ENCODE assay signal across 20 cellular contexts in the genomic region with DNA sequence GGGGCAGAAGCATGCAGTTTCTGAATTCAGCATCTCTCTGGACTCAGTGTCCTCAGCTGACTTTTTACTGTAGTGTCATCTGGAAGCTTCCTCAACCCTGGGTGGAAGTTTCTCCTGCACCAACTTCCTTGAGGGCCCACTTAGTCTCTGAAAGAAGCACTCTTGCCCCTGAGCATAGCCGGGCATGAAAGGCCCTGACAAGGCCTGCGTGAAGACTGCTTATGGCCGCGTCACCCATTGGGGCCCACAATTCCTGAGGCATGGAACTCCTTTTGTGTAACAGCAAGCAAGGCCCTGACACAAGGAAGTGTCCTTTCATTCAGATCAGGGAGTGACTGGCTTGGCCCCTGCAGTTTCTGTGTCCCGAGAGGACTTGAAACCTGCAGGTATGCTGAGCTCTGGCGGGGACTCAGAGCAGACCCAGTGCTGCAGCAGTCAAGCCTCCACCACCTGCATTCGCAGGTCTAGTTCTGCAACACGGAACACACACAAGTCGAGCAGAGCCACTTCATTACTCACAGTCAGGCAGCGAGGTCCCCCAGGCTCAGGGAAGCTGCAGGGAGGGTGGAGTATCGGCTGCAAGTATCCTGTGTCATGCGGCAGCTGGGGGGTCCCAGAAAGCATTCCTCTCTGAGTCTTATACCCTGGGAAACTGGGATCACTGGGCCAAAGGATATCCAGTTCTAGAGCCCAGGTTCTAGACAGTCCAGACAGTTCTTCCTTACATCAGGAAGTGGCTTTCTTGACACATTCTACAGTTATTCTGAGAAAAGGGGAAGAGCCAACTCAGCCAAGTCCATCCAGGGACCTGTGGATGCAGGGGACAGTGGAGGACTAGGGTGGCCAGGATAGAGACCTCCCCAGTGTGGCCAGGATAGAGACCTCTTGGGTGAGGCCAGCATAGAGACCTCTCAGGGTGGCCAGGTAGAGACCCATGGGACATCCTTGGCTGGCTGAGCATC. TPM values are rescaled to one million over a fixed set of nuclear protein-coding genes. Genes with fewer than 3 reads are reported as not detected.
DNase-seq lines count a peak whose midpoint lies in the region; ATAC-seq and TF ChIP-seq lines count a peak whose summit lies in the region.
"Had no signal": no experiment of that assay in that cellular context is flagged by ENCODE, and none has a peak within 500 bp of the region (broad histone marks: within the 10 kb centered on the region; RNA-seq: fewer than 3 reads in every experiment).

No MANE protein-coding gene starts in this region.

- peaks cover 10% of the 10 kb centered on the region for H3K36me3 Mint-ChIP-seq in osteocyte (ENCODE audit: unreplicated experiment)
- H3K36me3 Mint-ChIP-seq: CD8-positive, alpha-beta T cell; immature natural killer cell had no signal

- 82% methylated on average over 12 of the region's 12 CpGs for WGBS in smooth muscle cell (ENCODE audit: low lambda C conversion rate)

- H3K4me1 ChIP-seq in smooth muscle cell (ENCODE audit: low read depth), result no peaks in the 10 kb centered on the region
- H3K4me1 ChIP-seq: tibial artery had no signal

- no peak overlapping the region for H3K4me3 ChIP-seq in smooth muscle cell
- H3K4me3 ChIP-seq: tibial artery had no signal

- H3K4me2 ChIP-seq in smooth muscle cell, result no peak overlapping the region

- H4K20me1 ChIP-seq in smooth muscle cell (ENCODE audit: low read depth), result no peaks in the 10 kb centered on the region

- no peak overlapping the region for H2AFZ ChIP-seq in smooth muscle cell (ENCODE audit: low read depth)

- H3K9me3 ChIP-seq in smooth muscle cell (replicated peaks; ENCODE audit: low read depth), result no peaks in the 10 kb centered on the region
- H3K9me3 ChIP-seq: tibial artery had no signal

- H3K9me3 Mint-ChIP-seq in osteocyte (ENCODE audit: unreplicated experiment), result no peaks in the 10 kb centered on the region
- H3K9me3 Mint-ChIP-seq: CD8-positive, alpha-beta T cell; immature natural killer cell had no signal

- H3F3A ChIP-seq in smooth muscle cell (ENCODE audit: low read depth), result peaks cover 20% of the 10 kb centered on the region

- H3K27ac ChIP-seq in smooth muscle cell (ENCODE audit: low read depth), result peak overlapping the region; percentile 83
- H3K27ac ChIP-seq: tibial artery had no signal

- ATAC-seq in HG02623 (IDR thresholded peaks at IDR 0.05; ENCODE audit: unreplicated experiment), result peak; percentile 65
- ATAC-seq in GM21619 (IDR thresholded peaks at IDR 0.05; ENCODE audit: unreplicated experiment), result no peak
- no peak for ATAC-seq in GM21360 (IDR thresholded peaks at IDR 0.05; ENCODE audit: unreplicated experiment)
- ATAC-seq: CD8-positive, alpha-beta T cell had no signal

- no peaks in the 10 kb centered on the region for H3K27me3 ChIP-seq in smooth muscle cell (ENCODE audit: low read depth)

- no peak overlapping the region for H3K4me3 Mint-ChIP-seq in osteocyte (ENCODE audit: unreplicated experiment)
- H3K4me3 Mint-ChIP-seq: CD8-positive, alpha-beta T cell; immature natural killer cell had no signal

- no peaks in the 10 kb centered on the region for H3K27me3 Mint-ChIP-seq in osteocyte (ENCODE audit: unreplicated experiment)

- peak; percentile 13 for DNase-seq in NCI-H2107 (lab: John Stamatoyannopoulos, UW)
- no peak for DNase-seq in NCI-H2107 treated with DMSO at 0.1 percent for 48 hours (lab: John Stamatoyannopoulos, UW; ENCODE audit: unreplicated experiment)
- DNase-seq in MV-4-11 (lab: John Stamatoyannopoulos, UW), result peak; percentile 73
- no peak for DNase-seq in smooth muscle cell (lab: John Stamatoyannopoulos, UW; ENCODE audit: unreplicated experiment)
- DNase-seq in osteocyte (ENCODE audit: extremely low spot score, unreplicated experiment), result no peak
- DNase-seq: activated naive CD4-positive, alpha-beta T cell; CD8-positive, alpha-beta T cell; foreskin fibroblast; GDM1; immature natural killer cell; KG1; NCI-H2081; tibial artery had no signal

- no peaks in the 10 kb centered on the region for H3K4me1 Mint-ChIP-seq in osteocyte (ENCODE audit: unreplicated experiment)
- H3K4me1 Mint-ChIP-seq: immature natural killer cell had no signal

- H3K9ac ChIP-seq in smooth muscle cell (ENCODE audit: low read depth), result no peak overlapping the region

- H3K36me3 ChIP-seq in smooth muscle cell (ENCODE audit: low read depth), result peaks cover 4% of the 10 kb centered on the region

- no peak overlapping the region for H3K27ac Mint-ChIP-seq in osteocyte (ENCODE audit: unreplicated experiment)
- H3K27ac Mint-ChIP-seq: CD8-positive, alpha-beta T cell; immature natural killer cell had no signal

- TF ChIP-seq CTCF in smooth muscle cell (IDR thresholded peaks at IDR 0.05; ENCODE audit: borderline replicate concordance, insufficient read depth, poor library complexity, severe bottlenecking), result no peak
- TF ChIP-seq CTCF in osteocyte (IDR thresholded peaks at IDR 0.05), result no peak

- H3K79me2 ChIP-seq in smooth muscle cell (ENCODE audit: low read depth), result no peaks in the 10 kb centered on the region

RNA-seq across cellular contexts. Expression of a gene that starts 35.6 kb away (rescaled TPM):
- not detected in 2 replicates for total RNA-seq in smooth muscle cell
- polyA plus RNA-seq in smooth muscle cell, result not detected in 2 replicates
- not detected in 2 replicates for total RNA-seq in osteocyte
- total RNA-seq: A172; CD8-positive, alpha-beta T cell; H4; mononuclear cell; SK-MEL-5 had no signal
- polyA plus RNA-seq: immature natural killer cell had no signal

RNA-seq across cellular contexts. Expression of a gene that starts 43.7 kb away (rescaled TPM):
- total RNA-seq in smooth muscle cell (15.7 and 36.4 TPM in 2 replicates), osteocyte (21.0 and 22.5 TPM in 2 replicates)
- polyA plus RNA-seq in smooth muscle cell, result 32.8 and 40.1 TPM in 2 replicates
- total RNA-seq: CD8-positive, alpha-beta T cell; mononuclear cell had no signal
- polyA plus RNA-seq: immature natural killer cell had no signal

RNA-seq across cellular contexts. Expression of a gene that starts 59.8 kb away (rescaled TPM):
- total RNA-seq in smooth muscle cell (0.18 and 1.4 TPM in 2 replicates), osteocyte (3.9 and 5.2 TPM in 2 replicates)
- polyA plus RNA-seq in smooth muscle cell, result 0.69 and 2.0 TPM in 2 replicates
- total RNA-seq: CD8-positive, alpha-beta T cell; H4 had no signal
- polyA plus RNA-seq: immature natural killer cell had no signal

Comparison
In these comparisons a context has a peak if more than half of its experiments do, and no peak if none do; other contexts are left out.
1. DNase-seq: peak in NCI-H2107 (single experiment) and MV-4-11 (single experiment); none in NCI-H2107 treated with DMSO at 0.1 percent for 48 hours (single experiment), smooth muscle cell (single experiment) and osteocyte (single experiment).